ENCODE assay signal across 1 cellular context in genomic region chr2:159010340-159010739, GRCh38.
TF ChIP-seq lines count a peak whose summit lies in the region.

No MANE protein-coding gene starts in this region.

TF ChIP-seq in HEK293, 187 proteins besides CTCF, POLR2A, EP300 and RAD21 (continued from another document):
- no peak for TF ChIP-seq ZNF830 (tag by site-specific recombination; IDR thresholded peaks at IDR 0.05; ENCODE audit: low read depth)
- no peak for TF ChIP-seq ZSCAN23 (tag by site-specific recombination; IDR thresholded peaks at IDR 0.05)
- no peak for TF ChIP-seq OSR2 (tag by site-specific recombination; IDR thresholded peaks at IDR 0.05)
- TF ChIP-seq ZNF121 (tag by site-specific recombination; IDR thresholded peaks at IDR 0.05): no peak
- TF ChIP-seq, protein P1, sequence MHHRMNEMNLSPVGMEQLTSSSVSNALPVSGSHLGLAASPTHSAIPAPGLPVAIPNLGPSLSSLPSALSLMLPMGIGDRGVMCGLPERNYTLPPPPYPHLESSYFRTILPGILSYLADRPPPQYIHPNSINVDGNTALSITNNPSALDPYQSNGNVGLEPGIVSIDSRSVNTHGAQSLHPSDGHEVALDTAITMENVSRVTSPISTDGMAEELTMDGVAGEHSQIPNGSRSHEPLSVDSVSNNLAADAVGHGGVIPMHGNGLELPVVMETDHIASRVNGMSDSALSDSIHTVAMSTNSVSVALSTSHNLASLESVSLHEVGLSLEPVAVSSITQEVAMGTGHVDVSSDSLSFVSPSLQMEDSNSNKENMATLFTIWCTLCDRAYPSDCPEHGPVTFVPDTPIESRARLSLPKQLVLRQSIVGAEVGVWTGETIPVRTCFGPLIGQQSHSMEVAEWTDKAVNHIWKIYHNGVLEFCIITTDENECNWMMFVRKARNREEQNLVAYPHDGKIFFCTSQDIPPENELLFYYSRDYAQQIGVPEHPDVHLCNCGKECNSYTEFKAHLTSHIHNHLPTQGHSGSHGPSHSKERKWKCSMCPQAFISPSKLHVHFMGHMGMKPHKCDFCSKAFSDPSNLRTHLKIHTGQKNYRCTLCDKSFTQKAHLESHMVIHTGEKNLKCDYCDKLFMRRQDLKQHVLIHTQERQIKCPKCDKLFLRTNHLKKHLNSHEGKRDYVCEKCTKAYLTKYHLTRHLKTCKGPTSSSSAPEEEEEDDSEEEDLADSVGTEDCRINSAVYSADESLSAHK (tag by site-specific recombination; IDR thresholded peaks at IDR 0.05): no peak
- no peak for TF ChIP-seq ZNF214 (tag by site-specific recombination; IDR thresholded peaks at IDR 0.05; ENCODE audit: borderline replicate concordance)
- TF ChIP-seq ZNF629 (tag by site-specific recombination; IDR thresholded peaks at IDR 0.05): no peak
- no peak for TF ChIP-seq ZNF521 (tag by site-specific recombination; IDR thresholded peaks at IDR 0.05)
